ENCODE assay signal across 1 cellular context in genomic region chr5:141877478-141878185, GRCh38.
TF ChIP-seq lines count a peak whose summit lies in the region.

No MANE protein-coding gene starts in this region.

TF ChIP-seq in IMR-90, 13 proteins besides CTCF, POLR2A, EP300 and RAD21 (continued from another document):
- TF ChIP-seq, protein P1, sequence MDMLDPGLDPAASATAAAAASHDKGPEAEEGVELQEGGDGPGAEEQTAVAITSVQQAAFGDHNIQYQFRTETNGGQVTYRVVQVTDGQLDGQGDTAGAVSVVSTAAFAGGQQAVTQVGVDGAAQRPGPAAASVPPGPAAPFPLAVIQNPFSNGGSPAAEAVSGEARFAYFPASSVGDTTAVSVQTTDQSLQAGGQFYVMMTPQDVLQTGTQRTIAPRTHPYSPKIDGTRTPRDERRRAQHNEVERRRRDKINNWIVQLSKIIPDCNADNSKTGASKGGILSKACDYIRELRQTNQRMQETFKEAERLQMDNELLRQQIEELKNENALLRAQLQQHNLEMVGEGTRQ (IDR thresholded peaks at IDR 0.05; ENCODE audit: low read depth, low read length): no peak
- no peak for TF ChIP-seq MXI1 (IDR thresholded peaks at IDR 0.05; ENCODE audit: borderline replicate concordance, low read depth, low read length)
- no peak for TF ChIP-seq SMC3 (IDR thresholded peaks at IDR 0.05; ENCODE audit: low read depth, low read length)
- no peak for TF ChIP-seq BHLHE40 (IDR thresholded peaks at IDR 0.05; ENCODE audit: low read depth, low read length)
- no peak for TF ChIP-seq NFE2L2 (IDR thresholded peaks at IDR 0.05; ENCODE audit: low read depth, low read length)
- no peak for TF ChIP-seq CEBPB (IDR thresholded peaks at IDR 0.05; ENCODE audit: low read depth, low read length)
- no peak for TF ChIP-seq RFX5 (IDR thresholded peaks at IDR 0.05; ENCODE audit: low read depth, low read length)
